In genomic region chr13:105165449-105166125, GRCh38 we compare ENCODE assay signal across 13 cellular contexts.
DNase-seq lines count a peak whose midpoint lies in the region; ATAC-seq lines count a peak whose summit lies in the region.
"Had no signal": no experiment of that assay in that cellular context is flagged by ENCODE, and none has a peak within 500 bp of the region (broad histone marks: within the 10 kb centered on the region; RNA-seq: fewer than 3 reads in every experiment).

No MANE protein-coding gene starts in this region.

- intact Hi-C loops in left ventricle myocardium superior (cut with micrococcal nuclease): no loop called here

- H3K9me3 Mint-ChIP-seq in activated CD8-positive, alpha-beta T cell treated with anti-CD3 and anti-CD28 coated beads, Interleukin-2, amount 10 ng/mL, durations not matched to agents 7 days and 5 days (ENCODE audit: insufficient read depth): no peaks in the 10 kb centered on the region
- H3K9me3 Mint-ChIP-seq: T-cell had no signal

- POLR2A ChIA-PET in activated CD8-positive, alpha-beta T cell treated with anti-CD3 and anti-CD28 coated beads, Interleukin-2, amount 10 ng/mL, durations not matched to agents 7 days and 5 days (lab: Charles Lee): no interaction called here

- no peak overlapping the region for H3K27ac Mint-ChIP-seq in T-helper 17 cell
- no peak overlapping the region for H3K27ac Mint-ChIP-seq in activated CD8-positive, alpha-beta T cell treated with anti-CD3 and anti-CD28 coated beads, Interleukin-2, amount 10 ng/mL, durations not matched to agents 7 days and 5 days

- H3K4me3 Mint-ChIP-seq in T-helper 17 cell: no peak overlapping the region
- no peak overlapping the region for H3K4me3 Mint-ChIP-seq in activated CD8-positive, alpha-beta T cell treated with anti-CD3 and anti-CD28 coated beads, Interleukin-2, amount 10 ng/mL, durations not matched to agents 7 days and 5 days
- H3K4me3 Mint-ChIP-seq: T-cell had no signal

- CTCF ChIA-PET in activated CD8-positive, alpha-beta T cell treated with anti-CD3 and anti-CD28 coated beads, Interleukin-2, amount 10 ng/mL, durations not matched to agents 7 days and 5 days (lab: Charles Lee): no interaction called here

- no peaks in the 10 kb centered on the region for H3K36me3 Mint-ChIP-seq in T-helper 17 cell (ENCODE audit: low read depth)
- no peaks in the 10 kb centered on the region for H3K36me3 Mint-ChIP-seq in activated CD8-positive, alpha-beta T cell treated with anti-CD3 and anti-CD28 coated beads, Interleukin-2, amount 10 ng/mL, durations not matched to agents 7 days and 5 days (ENCODE audit: low read depth)
- H3K36me3 Mint-ChIP-seq: T-cell had no signal

- DNase-seq in T-helper 17 cell: no peak
- no peak for DNase-seq in SKM-1 treated with dmso at 0.1 percent for 144 hours (lab: John Stamatoyannopoulos, UW; ENCODE audit: unreplicated experiment)
- no peak for DNase-seq in activated CD4-positive, alpha-beta T cell treated with anti-CD3 and anti-CD28 coated beads for 4 hours
- no peak for DNase-seq in activated CD8-positive, alpha-beta T cell treated with anti-CD3 and anti-CD28 coated beads, Interleukin-2, amount 10 ng/mL, durations not matched to agents 7 days and 5 days
- no peak for DNase-seq in left ventricle myocardium superior
- DNase-seq: activated CD8-positive, alpha-beta memory T cell treated with anti-CD3 and anti-CD28 coated beads for 24 hours; amniotic stem cell; GF-D8; Kasumi-1 had no signal

- H3K27me3 Mint-ChIP-seq in T-helper 17 cell: peaks cover 26% of the 10 kb centered on the region
- no peaks in the 10 kb centered on the region for H3K27me3 Mint-ChIP-seq in activated CD8-positive, alpha-beta T cell treated with anti-CD3 and anti-CD28 coated beads, Interleukin-2, amount 10 ng/mL, durations not matched to agents 7 days and 5 days (ENCODE audit: low read depth)

- no peaks in the 10 kb centered on the region for H3K9me3 ChIP-seq in T-helper 17 cell (ENCODE audit: control insufficient read depth, low read length, poor library complexity, severe bottlenecking)

- no peaks in the 10 kb centered on the region for H3K4me1 Mint-ChIP-seq in T-helper 17 cell
- no peaks in the 10 kb centered on the region for H3K4me1 Mint-ChIP-seq in activated CD8-positive, alpha-beta T cell treated with anti-CD3 and anti-CD28 coated beads, Interleukin-2, amount 10 ng/mL, durations not matched to agents 7 days and 5 days (ENCODE audit: low read depth)

- ATAC-seq in GM18502 (IDR thresholded peaks at IDR 0.05; ENCODE audit: poor library complexity, unreplicated experiment) (peak; percentile 96), GM21390 (IDR thresholded peaks at IDR 0.05; ENCODE audit: unreplicated experiment) (peak; percentile 94), HG03066 (IDR thresholded peaks at IDR 0.05; ENCODE audit: low read depth, unreplicated experiment) (peak; percentile 91), T-helper 17 cell (peak; percentile 40), left ventricle myocardium superior (no peak)
- no peak for ATAC-seq in activated CD8-positive, alpha-beta T cell treated with anti-CD3 and anti-CD28 coated beads, Interleukin-2, amount 10 ng/mL, durations not matched to agents 7 days and 5 days

Comparison
In these comparisons a context has a peak if more than half of its experiments do, and no peak if none do; other contexts are left out.
1. ATAC-seq: peak in GM18502 (single experiment), GM21390 (single experiment), HG03066 (single experiment) and T-helper 17 cell (single experiment); none in activated CD8-positive, alpha-beta T cell treated with anti-CD3 and anti-CD28 coated beads, Interleukin-2, amount 10 ng/mL, durations not matched to agents 7 days and 5 days (single experiment) and left ventricle myocardium superior (single experiment).